14 cellular contexts compared by ENCODE assay signal in the genomic region with DNA sequence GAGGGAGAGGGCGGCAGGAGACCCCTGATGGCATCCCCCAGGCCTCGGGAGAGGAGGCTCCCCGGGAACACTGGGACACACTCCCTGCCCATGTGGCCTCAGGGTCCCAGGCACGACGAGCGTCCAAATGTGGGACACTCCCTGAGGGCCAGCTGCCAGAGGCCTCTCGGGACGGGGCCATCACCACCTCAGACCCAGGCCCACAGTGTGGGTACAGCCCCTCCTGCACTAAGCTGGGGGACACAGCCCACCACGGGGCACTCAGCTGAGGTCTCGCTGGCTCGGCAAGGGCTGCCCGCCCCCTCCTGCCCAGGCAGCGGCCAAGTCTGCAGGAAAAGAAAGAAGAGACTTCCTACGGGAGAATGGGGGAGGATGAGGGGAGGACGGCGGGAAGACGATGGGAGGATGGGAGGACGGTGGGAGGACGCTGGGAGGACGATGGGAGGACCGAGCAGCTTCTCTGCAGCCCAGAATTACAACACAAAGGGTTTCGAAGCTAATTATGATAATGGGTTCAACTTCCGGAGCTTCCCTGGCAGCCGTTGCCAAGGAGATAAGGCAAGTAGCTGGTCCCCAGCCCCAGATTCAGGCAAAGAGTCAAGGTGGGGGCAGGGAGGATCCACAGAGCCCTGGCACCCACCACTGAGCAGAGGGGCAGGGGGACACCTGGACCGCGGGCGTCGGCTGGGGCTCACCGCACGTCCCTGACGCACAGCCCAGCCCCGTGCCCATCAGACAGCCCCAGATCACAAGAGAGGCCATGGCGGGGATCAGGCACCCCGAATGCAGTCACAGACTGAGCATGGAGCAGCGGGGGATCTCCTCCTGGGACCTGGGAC. TPM values are rescaled to one million over a fixed set of nuclear protein-coding genes. Genes with fewer than 3 reads are reported as not detected.
A peak's percentile ranks its signal among the peaks of the same experiment; 100 is the strongest.
DNase-seq lines count a peak whose midpoint lies in the region; ATAC-seq and TF ChIP-seq lines count a peak whose summit lies in the region.
"Had no signal": no experiment of that assay in that cellular context is flagged by ENCODE, and none has a peak within 500 bp of the region (broad histone marks: within the 10 kb centered on the region; RNA-seq: fewer than 3 reads in every experiment).

No MANE protein-coding gene starts in this region.

- CTCF ChIA-PET in HEK293 (lab: Yijun Ruan, JAX), result no interaction called here

- DNase-seq in NCI-H1694 treated with DMSO at 0.1 percent for 48 hours (lab: John Stamatoyannopoulos, UW) (peak; percentile 31), mesenteric fat pad (ENCODE audit: low spot score) (no peak), left lung (no peak)
- DNase-seq: activated CD4-positive, alpha-beta T cell treated with anti-CD3 and anti-CD28 coated beads, Interleukin-2, amount 10 ng/mL, durations not matched to agents 24 days and 14 days; CD8-positive, alpha-beta memory T cell; naive B cell; sigmoid colon; T-helper 1 cell had no signal

- ATAC-seq in GM21825 (IDR thresholded peaks at IDR 0.05; ENCODE audit: unreplicated experiment), result no peak
- no peak for ATAC-seq in left lung

- TF ChIP-seq CTCF in HEK293 (tag by site-specific recombination; IDR thresholded peaks at IDR 0.05) (no peak), left lung (IDR thresholded peaks at IDR 0.05) (no peak)

- POLR2A ChIA-PET in HEK293 (lab: Yijun Ruan, JAX), result no interaction called here

- intact Hi-C loops in left lung (cut with DNase I), result no loop called here

- no peaks in the 10 kb centered on the region for H3K9me3 ChIP-seq in HEK293 (ENCODE audit: control insufficient read depth, insufficient read depth, low read depth, low read length)
- no peaks in the 10 kb centered on the region for H3K9me3 ChIP-seq in neuron (ENCODE audit: low read length)
- no peaks in the 10 kb centered on the region for H3K9me3 ChIP-seq in left lung
- H3K9me3 ChIP-seq: gastroesophageal sphincter, sigmoid colon, suprapubic skin had no signal

- H2AFZ ChIP-seq in neuron (ENCODE audit: low read depth, low read length), result no peak overlapping the region

- H3K4me3 ChIP-seq in HEK293 (ENCODE audit: low read depth, low read length) (no peak overlapping the region), neuron (ENCODE audit: low read length) (peak overlapping the region; percentile 40), left lung (no peak overlapping the region)

- H3K27me3 ChIP-seq in neuron (ENCODE audit: insufficient read depth, low read length) (no peaks in the 10 kb centered on the region), left lung (peaks cover 7 to 98% of the 10 kb centered on the region in 2 donors)

- H3K4me1 ChIP-seq in HEK293 (ENCODE audit: control insufficient read depth, insufficient read depth, low read length), result no peaks in the 10 kb centered on the region
- H3K4me1 ChIP-seq in neuron (ENCODE audit: insufficient read depth, low read length), result peaks cover 50% of the 10 kb centered on the region
- peaks cover 0 to 5% of the 10 kb centered on the region in 2 donors for H3K4me1 ChIP-seq in left lung

- H3K27ac ChIP-seq in HEK293 (ENCODE audit: extremely low read depth, low read depth, low read length), result no peak overlapping the region
- H3K27ac ChIP-seq in angular gyrus (ENCODE audit: low read depth, low read length), result peak overlapping the region; percentile 96
- no peak overlapping the region for H3K27ac ChIP-seq in left lung
- H3K27ac ChIP-seq: sigmoid colon, suprapubic skin had no signal

- H3K36me3 ChIP-seq in HEK293 (ENCODE audit: control insufficient read depth in 2 of 2, insufficient read depth in 1 of 2, low read length in 2 of 2) (no peaks in the 10 kb centered on the region), neuron (ENCODE audit: insufficient read depth, low read length) (no peaks in the 10 kb centered on the region), left lung (no peaks in the 10 kb centered on the region)
- H3K36me3 ChIP-seq: gastroesophageal sphincter, sigmoid colon, suprapubic skin had no signal

TF ChIP-seq in HEK293, 187 proteins besides CTCF, POLR2A, EP300 and RAD21 (continues in another document):
- TF ChIP-seq ZFHX2 (tag by site-specific recombination; conservative IDR thresholded peaks at IDR 0.05) (peak; percentile 77), WT1 (tag by site-specific recombination; IDR thresholded peaks at IDR 0.05) (peak; percentile 95), ZNF843 (tag by site-specific recombination; IDR thresholded peaks at IDR 0.05) (no peak), ZNF24 (tag by site-specific recombination; IDR thresholded peaks at IDR 0.05) (no peak), KLF1 (tag by site-specific recombination; IDR thresholded peaks at IDR 0.05) (no peak), IKZF3 (tag by site-specific recombination; IDR thresholded peaks at IDR 0.05) (no peak), ZNF112 (tag by site-specific recombination; IDR thresholded peaks at IDR 0.05) (no peak), ZNF548 (tag by site-specific recombination; IDR thresholded peaks at IDR 0.05) (no peak), ZNF660 (tag by site-specific recombination; IDR thresholded peaks at IDR 0.05) (no peak), OSR2 (tag by site-specific recombination; IDR thresholded peaks at IDR 0.05) (peak; percentile 49; the same call in 1 of the 2 replicates), ZNF530 (tag by site-specific recombination; IDR thresholded peaks at IDR 0.05; ENCODE audit: low read depth) (no peak), ZNF785 (tag by site-specific recombination; IDR thresholded peaks at IDR 0.05) (no peak), ZNF121 (tag by site-specific recombination; IDR thresholded peaks at IDR 0.05) (no peak), EGR2 (tag by site-specific recombination; IDR thresholded peaks at IDR 0.05; ENCODE audit: low read depth) (peak; percentile 77)
- TF ChIP-seq, protein P1, sequence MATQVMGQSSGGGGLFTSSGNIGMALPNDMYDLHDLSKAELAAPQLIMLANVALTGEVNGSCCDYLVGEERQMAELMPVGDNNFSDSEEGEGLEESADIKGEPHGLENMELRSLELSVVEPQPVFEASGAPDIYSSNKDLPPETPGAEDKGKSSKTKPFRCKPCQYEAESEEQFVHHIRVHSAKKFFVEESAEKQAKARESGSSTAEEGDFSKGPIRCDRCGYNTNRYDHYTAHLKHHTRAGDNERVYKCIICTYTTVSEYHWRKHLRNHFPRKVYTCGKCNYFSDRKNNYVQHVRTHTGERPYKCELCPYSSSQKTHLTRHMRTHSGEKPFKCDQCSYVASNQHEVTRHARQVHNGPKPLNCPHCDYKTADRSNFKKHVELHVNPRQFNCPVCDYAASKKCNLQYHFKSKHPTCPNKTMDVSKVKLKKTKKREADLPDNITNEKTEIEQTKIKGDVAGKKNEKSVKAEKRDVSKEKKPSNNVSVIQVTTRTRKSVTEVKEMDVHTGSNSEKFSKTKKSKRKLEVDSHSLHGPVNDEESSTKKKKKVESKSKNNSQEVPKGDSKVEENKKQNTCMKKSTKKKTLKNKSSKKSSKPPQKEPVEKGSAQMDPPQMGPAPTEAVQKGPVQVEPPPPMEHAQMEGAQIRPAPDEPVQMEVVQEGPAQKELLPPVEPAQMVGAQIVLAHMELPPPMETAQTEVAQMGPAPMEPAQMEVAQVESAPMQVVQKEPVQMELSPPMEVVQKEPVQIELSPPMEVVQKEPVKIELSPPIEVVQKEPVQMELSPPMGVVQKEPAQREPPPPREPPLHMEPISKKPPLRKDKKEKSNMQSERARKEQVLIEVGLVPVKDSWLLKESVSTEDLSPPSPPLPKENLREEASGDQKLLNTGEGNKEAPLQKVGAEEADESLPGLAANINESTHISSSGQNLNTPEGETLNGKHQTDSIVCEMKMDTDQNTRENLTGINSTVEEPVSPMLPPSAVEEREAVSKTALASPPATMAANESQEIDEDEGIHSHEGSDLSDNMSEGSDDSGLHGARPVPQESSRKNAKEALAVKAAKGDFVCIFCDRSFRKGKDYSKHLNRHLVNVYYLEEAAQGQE (tag by site-specific recombination; IDR thresholded peaks at IDR 0.05), result no peak
- TF ChIP-seq, protein P2, sequence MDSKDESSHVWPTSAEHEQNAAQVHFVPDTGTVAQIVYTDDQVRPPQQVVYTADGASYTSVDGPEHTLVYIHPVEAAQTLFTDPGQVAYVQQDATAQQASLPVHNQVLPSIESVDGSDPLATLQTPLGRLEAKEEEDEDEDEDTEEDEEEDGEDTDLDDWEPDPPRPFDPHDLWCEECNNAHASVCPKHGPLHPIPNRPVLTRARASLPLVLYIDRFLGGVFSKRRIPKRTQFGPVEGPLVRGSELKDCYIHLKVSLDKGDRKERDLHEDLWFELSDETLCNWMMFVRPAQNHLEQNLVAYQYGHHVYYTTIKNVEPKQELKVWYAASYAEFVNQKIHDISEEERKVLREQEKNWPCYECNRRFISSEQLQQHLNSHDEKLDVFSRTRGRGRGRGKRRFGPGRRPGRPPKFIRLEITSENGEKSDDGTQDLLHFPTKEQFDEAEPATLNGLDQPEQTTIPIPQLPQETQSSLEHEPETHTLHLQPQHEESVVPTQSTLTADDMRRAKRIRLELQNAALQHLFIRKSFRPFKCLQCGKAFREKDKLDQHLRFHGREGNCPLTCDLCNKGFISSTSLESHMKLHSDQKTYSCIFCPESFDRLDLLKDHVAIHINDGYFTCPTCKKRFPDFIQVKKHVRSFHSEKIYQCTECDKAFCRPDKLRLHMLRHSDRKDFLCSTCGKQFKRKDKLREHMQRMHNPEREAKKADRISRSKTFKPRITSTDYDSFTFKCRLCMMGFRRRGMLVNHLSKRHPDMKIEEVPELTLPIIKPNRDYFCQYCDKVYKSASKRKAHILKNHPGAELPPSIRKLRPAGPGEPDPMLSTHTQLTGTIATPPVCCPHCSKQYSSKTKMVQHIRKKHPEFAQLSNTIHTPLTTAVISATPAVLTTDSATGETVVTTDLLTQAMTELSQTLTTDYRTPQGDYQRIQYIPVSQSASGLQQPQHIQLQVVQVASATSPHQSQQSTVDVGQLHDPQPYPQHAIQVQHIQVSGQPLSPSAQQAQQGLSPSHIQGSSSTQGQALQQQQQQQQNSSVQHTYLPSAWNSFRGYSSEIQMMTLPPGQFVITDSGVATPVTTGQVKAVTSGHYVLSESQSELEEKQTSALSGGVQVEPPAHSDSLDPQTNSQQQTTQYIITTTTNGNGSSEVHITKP (tag by site-specific recombination; IDR thresholded peaks at IDR 0.05), result peak; percentile 80

RNA-seq across cellular contexts. Expression of a gene that starts 17.5 kb away (rescaled TPM):
- total RNA-seq in mesenteric fat pad, result not detected
- total RNA-seq in left lung, result not detected
- total RNA-seq: activated CD4-positive, alpha-beta T cell treated with anti-CD3 and anti-CD28 coated beads, Interleukin-2, amount 10 ng/mL, durations not matched to agents 24 days and 14 days; CD8-positive, alpha-beta memory T cell had no signal

RNA-seq across cellular contexts. Expression of a gene that starts 43.9 kb away (rescaled TPM):
- total RNA-seq in mesenteric fat pad, result 1.2 TPM
- under 1 TPM; 0.47 to 0.50 TPM for total RNA-seq in left lung
